5 cellular contexts compared by ENCODE assay signal in genomic region chr2:161695225-161695624, GRCh38.
"Had no signal": no experiment of that assay in that cellular context is flagged by ENCODE, and none has a peak within 500 bp of the region (broad histone marks: within the 10 kb centered on the region; RNA-seq: fewer than 3 reads in every experiment).

No MANE protein-coding gene starts in this region.

- H3K27ac ChIP-seq: HL-60, KMS-11 had no signal

- DNase-seq: KBM-7, KG1 had no signal

- H3K4me2 ChIP-seq: KMS-11 had no signal

- FAIRE-seq: HTR-8/SVneo had no signal

- H3K9ac ChIP-seq: KMS-11 had no signal
